8 cellular contexts compared by ENCODE assay signal in genomic region chrX:71095971-71096701, GRCh38. TPM values are rescaled to one million over a fixed set of nuclear protein-coding genes. Genes with fewer than 3 reads are reported as not detected.
DNase-seq lines count a peak whose midpoint lies in the region; ATAC-seq and TF ChIP-seq lines count a peak whose summit lies in the region.

No MANE protein-coding gene starts in this region.

- H3K27me3 ChIP-seq in dorsolateral prefrontal cortex: peaks cover 0 to 69% (median 18%) of the 10 kb centered on the region in 45 donors

- TF ChIP-seq CTCF in dorsolateral prefrontal cortex (IDR thresholded peaks at IDR 0.05 in 54 of 56, conservative IDR thresholded peaks at IDR 0.05 in 2 of 56; ENCODE audit: low read depth in 1 of 56, partially characterized antibody in 56 of 56): no peak
- TF ChIP-seq CTCF in type B pancreatic cell (conservative IDR thresholded peaks at IDR 0.05): no peak

- H3K4me3 ChIP-seq in dorsolateral prefrontal cortex: peak overlapping the region; percentile 45 to 77 (median 65)
- H3K4me3 ChIP-seq in mesodermal cell (ENCODE audit: extremely low read depth, insufficient read depth, low read length, poor library complexity, severe bottlenecking): peak overlapping the region; percentile 49

- peaks cover 9% of the 10 kb centered on the region for H3K4me1 ChIP-seq in mesodermal cell (ENCODE audit: control insufficient read depth, insufficient read depth, low read length, poor library complexity, severe bottlenecking)

- peak overlapping the region in 53 of 59 donors; percentile 1 to 84 (median 67) for H3K27ac ChIP-seq in dorsolateral prefrontal cortex
- no peak overlapping the region for H3K27ac ChIP-seq in mesodermal cell (ENCODE audit: low read depth, low read length, severe bottlenecking)

- WGBS in mesodermal cell (ENCODE audit: insufficient coverage in 2 of 2), 2 experiments: 1% methylated on average over 11 to 18 of the region's 41 CpGs

- intact Hi-C loops in dorsolateral prefrontal cortex (cut with DNase I): loop anchor here (1.0 to 2.0 kb wide), 2 partner anchors 27 to 28 kb away; partner anchors contain the start of gene SNX12 (in 2 of the 2)

- H3K36me3 ChIP-seq in mesodermal cell (ENCODE audit: control insufficient read depth, insufficient read depth, low read length): no peaks in the 10 kb centered on the region

- no peaks in the 10 kb centered on the region for H3K9me3 Mint-ChIP-seq in type B pancreatic cell

- H3K27ac Mint-ChIP-seq in type B pancreatic cell: peak overlapping the region; percentile 81

- peak overlapping the region; percentile 91 for H3K4me3 Mint-ChIP-seq in type B pancreatic cell

- no peaks in the 10 kb centered on the region for H3K27me3 Mint-ChIP-seq in type B pancreatic cell

- DNase-seq in NCI-H2196 treated with DMSO at 0.1 percent for 48 hours (lab: John Stamatoyannopoulos, UW; ENCODE audit: unreplicated experiment): peak; percentile 37
- DNase-seq in NCI-H2196 (lab: John Stamatoyannopoulos, UW; ENCODE audit: unreplicated experiment): no peak
- peak; percentile 37 for DNase-seq in RKO (ENCODE audit: low spot score)
- peak in 2 of 10 donors; percentile 8 to 45 for DNase-seq in dorsolateral prefrontal cortex
- no peak for DNase-seq in type B pancreatic cell (ENCODE audit: extremely low spot score, unreplicated experiment)
- no peak for DNase-seq in UCSD-AML1 (lab: John Stamatoyannopoulos, UW; ENCODE audit: unreplicated experiment)

- H3K36me3 Mint-ChIP-seq in type B pancreatic cell: no peaks in the 10 kb centered on the region

- no peaks in the 10 kb centered on the region for H3K9me3 ChIP-seq in mesodermal cell (ENCODE audit: control insufficient read depth, low read length)

- H3K4me1 Mint-ChIP-seq in type B pancreatic cell (ENCODE audit: unreplicated experiment): no peaks in the 10 kb centered on the region

- ATAC-seq in HG02973 (IDR thresholded peaks at IDR 0.05; ENCODE audit: unreplicated experiment): peak; percentile 11

RNA-seq across cellular contexts. Expression of gene FOXO4, which starts 0.5 kb away (rescaled TPM):
- 100 to 1,000 TPM in 15 of 120 experiments, 10 to 100 TPM in 105; 35.9 to 223 (median 67.8) TPM for total RNA-seq in dorsolateral prefrontal cortex
- polyA plus RNA-seq in mesodermal cell (2013, experiment 1 of 2): 12.7 TPM
- 12.7 TPM for polyA plus RNA-seq in mesodermal cell (2013, experiment 2 of 2)
- total RNA-seq in type B pancreatic cell (ENCODE audit: low replicate concordance): 18.8 and 34.1 TPM in 2 replicates

RNA-seq across cellular contexts. Expression of gene CXorf65, which starts 10.4 kb away (rescaled TPM):
- total RNA-seq in dorsolateral prefrontal cortex: not detected
- polyA plus RNA-seq in mesodermal cell (2013, experiment 1 of 2): not detected
- not detected for polyA plus RNA-seq in mesodermal cell (2013, experiment 2 of 2)
- total RNA-seq in type B pancreatic cell (ENCODE audit: low replicate concordance): not detected in 2 replicates

RNA-seq across cellular contexts. Expression of gene IL2RG, which starts 15.2 kb away (rescaled TPM):
- total RNA-seq in dorsolateral prefrontal cortex: 1 to 10 TPM in 78 of 120 experiments, under 1 TPM in 29, not detected in 13; 0.40 to 4.4 (median 1.5) TPM
- polyA plus RNA-seq in mesodermal cell (2013, experiment 1 of 2): not detected
- polyA plus RNA-seq in mesodermal cell (2013, experiment 2 of 2): not detected
- total RNA-seq in type B pancreatic cell (ENCODE audit: low replicate concordance): 1.5 and 5.2 TPM in 2 replicates

RNA-seq across cellular contexts. Expression of gene MED12, which starts 22.3 kb away (rescaled TPM):
- total RNA-seq in dorsolateral prefrontal cortex: 10 to 100 TPM; 29.6 to 65.9 (median 47.2) TPM
- 45.9 TPM for polyA plus RNA-seq in mesodermal cell (2013, experiment 1 of 2)
- polyA plus RNA-seq in mesodermal cell (2013, experiment 2 of 2): 40.5 TPM
- 44.1 and 77.2 TPM in 2 replicates for total RNA-seq in type B pancreatic cell (ENCODE audit: low replicate concordance)

RNA-seq across cellular contexts. Expression of gene SNX12, which starts 28.0 kb away (rescaled TPM):
- total RNA-seq in dorsolateral prefrontal cortex: 10 to 100 TPM; 54.7 to 97.1 (median 74.9) TPM
- polyA plus RNA-seq in mesodermal cell (2013, experiment 1 of 2): 47.9 TPM
- polyA plus RNA-seq in mesodermal cell (2013, experiment 2 of 2): 50.6 TPM
- total RNA-seq in type B pancreatic cell (ENCODE audit: low replicate concordance): 67.0 and 79.3 TPM in 2 replicates

Comparison
In these comparisons a context has a peak if more than half of its experiments do, and no peak if none do; other contexts are left out.
1. DNase-seq: peak in NCI-H2196 treated with DMSO at 0.1 percent for 48 hours (single experiment) and RKO (single experiment); none in NCI-H2196 (single experiment), type B pancreatic cell (single experiment) and UCSD-AML1 (single experiment).